In the genomic region with DNA sequence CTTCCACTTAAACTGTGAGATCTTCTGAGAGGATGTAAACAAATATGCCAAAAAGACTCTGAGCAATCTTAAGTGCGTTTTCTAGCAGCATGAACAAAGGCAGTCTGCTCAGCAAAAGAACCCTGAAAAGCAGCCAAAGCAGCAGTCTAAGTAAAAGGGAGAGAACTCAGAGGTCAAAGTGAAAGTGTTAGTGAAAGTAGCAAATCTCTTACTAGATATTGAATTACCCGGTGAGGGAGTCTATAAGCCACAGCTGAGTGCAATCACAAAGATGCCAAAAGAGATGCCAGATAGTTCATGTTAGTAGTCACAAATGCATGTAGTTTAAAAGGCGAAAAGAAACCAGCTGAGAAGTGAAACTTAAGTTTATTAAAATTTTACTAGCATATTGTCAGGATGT, we compare ENCODE assay signal across 9 cellular contexts. TPM values are rescaled to one million over a fixed set of nuclear protein-coding genes. Genes with fewer than 3 reads are reported as not detected.
DNase-seq lines count a peak whose midpoint lies in the region; ATAC-seq, FAIRE-seq and TF ChIP-seq lines count a peak whose summit lies in the region.
"Had no signal": no experiment of that assay in that cellular context is flagged by ENCODE, and none has a peak within 500 bp of the region (broad histone marks: within the 10 kb centered on the region; RNA-seq: fewer than 3 reads in every experiment).

No MANE protein-coding gene starts in this region.

- H2AFZ ChIP-seq in GM12878 (ENCODE audit: control insufficient read depth, low read depth, low read length), result peak overlapping the region; percentile 54

- no peaks in the 10 kb centered on the region for H3K9me3 Mint-ChIP-seq in CD8-positive, alpha-beta T cell
- H3K9me3 Mint-ChIP-seq: nephron had no signal

- TF ChIP-seq POLR2A in GM12878 (IDR thresholded peaks at IDR 0.05; ENCODE audit: low read depth, low read length), result no peak

- H3K36me3 ChIP-seq in CD8-positive, alpha-beta T cell (ENCODE audit: insufficient read depth, low read length), result no peaks in the 10 kb centered on the region
- H3K36me3 ChIP-seq in GM12878 (ENCODE audit: control insufficient read depth in 2 of 2, insufficient read depth in 2 of 2, low read length in 1 of 2), result no peaks in the 10 kb centered on the region

- peak overlapping the region; percentile 38; the same call in 1 of the 2 replicates for H3K4me2 ChIP-seq in GM12878 (ENCODE audit: control insufficient read depth, insufficient read depth)

- no peaks in the 10 kb centered on the region for H3K27me3 Mint-ChIP-seq in CD8-positive, alpha-beta T cell (ENCODE audit: low read depth)

- POLR2A ChIA-PET in CD8-positive, alpha-beta T cell (lab: Charles Lee), result no interaction called here
- POLR2A ChIA-PET in GM12878 (lab: Charles Lee), result no interaction called here

- H3K4me1 Mint-ChIP-seq in CD8-positive, alpha-beta T cell (ENCODE audit: low read depth), result peaks cover 4% of the 10 kb centered on the region

- H3K4me1 ChIP-seq in CD8-positive, alpha-beta T cell (ENCODE audit: insufficient read depth, low read length), result no peaks in the 10 kb centered on the region
- no peaks in the 10 kb centered on the region for H3K4me1 ChIP-seq in GM12878 (ENCODE audit: control insufficient read depth, insufficient read depth, low read length)

- SMC1A ChIA-PET in GM12878 (lab: Charles Lee; ENCODE audit: uncharacterized antibody, unreplicated experiment), result interaction anchor here (1.8 kb wide), 1 partner anchor 16 kb away, joined by 10 read pairs; no protein-coding TSS in a partner anchor

- no peaks in the 10 kb centered on the region for H3K9me3 ChIP-seq in CD8-positive, alpha-beta T cell (ENCODE audit: low read length)
- no peaks in the 10 kb centered on the region for H3K9me3 ChIP-seq in GM12878 (replicated peaks; ENCODE audit: control insufficient read depth, insufficient read depth, low read length)

- ATAC-seq in CD8-positive, alpha-beta T cell, result no peak
- ATAC-seq in HG03108 (IDR thresholded peaks at IDR 0.05; ENCODE audit: unreplicated experiment) (peak; percentile 97), GM12878 (peak; percentile 100)

- FAIRE-seq in GM12878 (lab: Jason Lieb, UNC) (peak; percentile 93), HTR-8/SVneo (lab: Jason Lieb, UNC) (no peak)

- no peaks in the 10 kb centered on the region for H4K20me1 ChIP-seq in GM12878 (ENCODE audit: control insufficient read depth, insufficient read depth)

- WGBS in GM12878 (ENCODE audit: insufficient coverage, insufficient replicate concordance, low lambda C conversion rate, missing lambda C conversion rate), result 0% methylated on average over 3 of the region's 3 CpGs

- no peaks in the 10 kb centered on the region for H3K27me3 ChIP-seq in CD8-positive, alpha-beta T cell (ENCODE audit: insufficient read depth, low read length)
- H3K27me3 ChIP-seq in GM12878 (replicated peaks in 1 of 2; ENCODE audit: control insufficient read depth in 2 of 2, insufficient read depth in 2 of 2, low read length in 1 of 2), result no peaks in the 10 kb centered on the region

- intact Hi-C loops in CD8-positive, alpha-beta T cell (cut with DNase I, micrococcal nuclease), result no loop called here
- intact Hi-C loops in GM12878 (cut with micrococcal nuclease; ENCODE audit: unreplicated experiment), result loop anchor here (5.0 kb wide), 1 partner anchor 215 kb away; the partner anchor contains the start of gene CENPC

- peak overlapping the region; percentile 58 for H3K27ac Mint-ChIP-seq in CD8-positive, alpha-beta T cell

- BruUV-seq in GM12878 (replicated peaks; lab: Mats Ljungman, UMichigan), result no TSS peak

- TF ChIP-seq CTCF in CD8-positive, alpha-beta T cell (IDR thresholded peaks at IDR 0.05), result no peak
- no peak for TF ChIP-seq CTCF in GM12878 (IDR thresholded peaks at IDR 0.05 in 2 of 3, conservative IDR thresholded peaks at IDR 0.05 in 1 of 3; ENCODE audit: control insufficient read depth in 2 of 3, extremely low read depth in 1 of 3, insufficient read depth in 1 of 3, low read depth in 3 of 3, low read length in 3 of 3)

- in situ Hi-C loops in GM12878 (cut with MboI), result no loop called here

- H3K9ac ChIP-seq in GM12878 (ENCODE audit: control insufficient read depth, insufficient read depth, low read length), result no peak overlapping the region; the same call in 1 of the 2 replicates

- H3K4me3 ChIP-seq in CD8-positive, alpha-beta T cell (ENCODE audit: low read depth, low read length), result no peak overlapping the region
- H3K4me3 ChIP-seq in GM12878, result no peak overlapping the region

- TF ChIP-seq RAD21 in GM12878 (IDR thresholded peaks at IDR 0.05; ENCODE audit: insufficient read depth, low read depth, low read length), result no peak

- H3K4me3 Mint-ChIP-seq in CD8-positive, alpha-beta T cell, result no peak overlapping the region
- H3K4me3 Mint-ChIP-seq: nephron had no signal

- RAD21 ChIA-PET in GM12878 (lab: Charles Lee; ENCODE audit: unreplicated experiment), result interaction anchor here (1.8 kb wide), 1 partner anchor 15 kb away, joined by 8 read pairs; no protein-coding TSS in a partner anchor

- CTCF ChIA-PET in CD8-positive, alpha-beta T cell (lab: Charles Lee), result no interaction called here
- CTCF ChIA-PET in GM12878 (lab: Yijun Ruan, JAX), result interaction anchor here (11.9 kb wide), 1 partner anchor 15 kb away, joined by 94 read pairs; no protein-coding TSS in a partner anchor

- H3K36me3 Mint-ChIP-seq in CD8-positive, alpha-beta T cell, result no peaks in the 10 kb centered on the region

- no peaks in the 10 kb centered on the region for H3K79me2 ChIP-seq in GM12878 (ENCODE audit: control insufficient read depth, insufficient read depth, low read length)

- no peak for TF ChIP-seq EP300 in GM12878 (IDR thresholded peaks at IDR 0.05; ENCODE audit: borderline replicate concordance in 1 of 2, control insufficient read depth in 1 of 2, low read depth in 2 of 2, low read length in 2 of 2)

- no peak for DNase-seq in CD8-positive, alpha-beta T cell
- DNase-seq in GM19240 (ENCODE audit: insufficient read length, low spot score) (peak; percentile 14), GM12878 (ENCODE audit: low read depth, low spot score) (peak; percentile 45), caudate nucleus (lab: John Stamatoyannopoulos, UW) (no peak), NCI-H2029 treated with DMSO at 0.1 percent for 48 hours (lab: John Stamatoyannopoulos, UW) (no peak), HTR-8/SVneo (ENCODE audit: insufficient read length, low spot score) (no peak), DMS153 (lab: John Stamatoyannopoulos, UW) (no peak)

- no peak overlapping the region for H3K27ac ChIP-seq in CD8-positive, alpha-beta T cell (ENCODE audit: low read depth, low read length)
- 0 out of 2 replicates have a peak overlapping the region, but pooled peaks have one; percentile 13 for H3K27ac ChIP-seq in GM12878 (ENCODE audit: control insufficient read depth, insufficient read depth)
- H3K27ac ChIP-seq in caudate nucleus (ENCODE audit: low read depth, low read length), result no peak overlapping the region

TF ChIP-seq in GM12878, 131 proteins besides CTCF, POLR2A, EP300 and RAD21:
- TF ChIP-seq BHLHE40 (IDR thresholded peaks at IDR 0.05; ENCODE audit: borderline replicate concordance in 1 of 2, low read depth in 2 of 2, low read length in 1 of 2), result no peak
- TF ChIP-seq KDM1A (IDR thresholded peaks at IDR 0.05; ENCODE audit: borderline replicate concordance), result no peak
- TF ChIP-seq RUNX3 (IDR thresholded peaks at IDR 0.05; ENCODE audit: low read length), result peak; percentile 32; the same call in 1 of the 2 replicates
- TF ChIP-seq ETV6 (conservative IDR thresholded peaks at IDR 0.05 in 1 of 2, IDR thresholded peaks at IDR 0.05 in 1 of 2; ENCODE audit: borderline replicate concordance in 1 of 2, low read depth in 1 of 2), result no peak
- peak; percentile 38; the same call in 1 of the 2 replicates for TF ChIP-seq JUNB (IDR thresholded peaks at IDR 0.05)
- TF ChIP-seq TBL1XR1 (IDR thresholded peaks at IDR 0.05; ENCODE audit: low read depth, low read length), result no peak
TF ChIP-seq in GM12878: peak in this region for 2.

RNA-seq across cellular contexts. Expression of gene GNRHR, which starts 7.9 kb away (rescaled TPM):
- total RNA-seq in CD8-positive, alpha-beta T cell, result not detected
- total RNA-seq in GM12878 (2013; cell fraction: nucleolus; rRNA removed), result not detected in 2 replicates
- total RNA-seq in GM12878 (2014; rRNA removed) (not detected in 2 replicates), GM12878 (2014; rRNA removed; fragmentation: Illumina TruSeq; extraction: Trizol) (not detected in 2 replicates), GM12878 (2021) (not detected in 2 replicates)
- polyA plus RNA-seq in GM12878 (2011; ENCODE audit: low read depth), result not detected
- polyA plus RNA-seq in GM12878 (2011; rRNA removed) (not detected in 2 replicates), GM12878 (2014; fragmentation: Illumina TruSeq; extraction: Trizol) (not detected in 2 replicates), GM12878 (2014; fragmentation: Nextera tagmentation; extraction: Ambion mirVana) (under 1 TPM; 0.02 to 0.08 TPM), GM12878 (2014; rRNA removed) (not detected in 2 replicates), GM12878 (2016; fragmentation: Nextera tagmentation; extraction: Ambion mirVana) (under 1 TPM in 1 of 2 experiments, not detected in 1; 0.12 TPM)
- polyA plus RNA-seq in GM12878 (2011; cell fraction: cytosol; rRNA removed), result not detected in 2 replicates
- polyA plus RNA-seq in GM12878 (2011; cell fraction: nucleus; rRNA removed), result not detected in 2 replicates
- 0.12 and 0.15 TPM in 2 replicates for polyA plus RNA-seq in GM12878 (2012)
- not detected in 2 replicates for polyA minus RNA-seq in GM12878 (2011; rRNA and poly(A)+ RNA removed)
- polyA minus RNA-seq in GM12878 (2011; cell fraction: cytosol; rRNA and poly(A)+ RNA removed), result not detected in 2 replicates
- polyA minus RNA-seq in GM12878 (2011; cell fraction: nucleus; rRNA and poly(A)+ RNA removed), result not detected in 2 replicates

Comparison
In these comparisons a context has a peak if more than half of its experiments do, and no peak if none do; other contexts are left out.
1. DNase-seq: peak in GM19240 (single experiment) and GM12878 (single experiment); none in CD8-positive, alpha-beta T cell (0 of 7), caudate nucleus (0 of 61), NCI-H2029 treated with DMSO at 0.1 percent for 48 hours (single experiment), HTR-8/SVneo (single experiment) and DMS153 (single experiment).